8 cellular contexts compared by ENCODE assay signal in the genomic region with DNA sequence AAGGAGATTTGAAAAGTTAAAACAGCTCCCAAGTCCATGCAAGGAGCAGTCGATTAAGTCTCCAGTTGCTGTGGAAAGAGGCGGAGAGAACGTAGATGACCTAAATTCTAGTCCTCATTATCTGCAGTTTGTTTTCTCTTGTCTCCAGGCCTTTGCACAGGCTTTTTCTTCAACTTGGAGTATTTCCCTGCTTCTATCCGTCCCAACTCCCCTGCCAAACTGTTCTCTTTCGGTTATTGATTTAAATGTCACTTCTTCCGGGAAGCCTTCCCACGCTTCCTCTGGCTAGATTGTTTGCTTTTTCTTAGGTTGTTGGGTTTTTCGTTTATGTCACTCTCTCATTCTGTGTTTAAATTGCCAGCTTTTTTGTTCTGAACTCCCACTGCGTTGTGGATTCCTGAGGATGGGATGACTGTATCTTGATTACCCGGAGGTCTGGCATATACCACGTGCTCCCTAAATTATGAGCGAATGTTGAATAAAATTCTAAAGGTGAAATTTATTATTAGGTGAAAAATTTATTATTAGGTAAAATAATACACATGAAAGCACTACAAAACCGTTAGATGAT. TPM values are rescaled to one million over a fixed set of nuclear protein-coding genes. Genes with fewer than 3 reads are reported as not detected.
DNase-seq lines count a peak whose midpoint lies in the region; ATAC-seq, FAIRE-seq and TF ChIP-seq lines count a peak whose summit lies in the region.

No MANE protein-coding gene starts in this region.

- H3K36me3 ChIP-seq in HUES64 (ENCODE audit: insufficient read depth, low read length), result peaks cover 29% of the 10 kb centered on the region

- peak; percentile 12 for ATAC-seq in GM21367 (IDR thresholded peaks at IDR 0.05; ENCODE audit: unreplicated experiment)

- H3K27me3 ChIP-seq in HUES64 (ENCODE audit: insufficient read depth, low read length), result no peaks in the 10 kb centered on the region

- peak overlapping the region; percentile 82 for H3K9ac ChIP-seq in HUES64 (ENCODE audit: low read depth, low read length)

- peak overlapping the region; percentile 66 for H3K27ac ChIP-seq in C4-2B
- 0 out of 2 replicates have a peak overlapping the region, but pooled peaks have one; percentile 0 for H3K27ac ChIP-seq in HUES64 (ENCODE audit: low read depth, low read length)
- peak overlapping the region; percentile 13 for H3K27ac ChIP-seq in adipose tissue (ENCODE audit: low read depth, low read length)

- under 1% methylated on average over 12 of the region's 13 CpGs for WGBS in HUES64
- WGBS in adipose tissue, 3 donors, result 1 to 2% (median 2%) methylated on average over 13 of the region's 13 CpGs

- H3K4me3 ChIP-seq in HUES64 (ENCODE audit: low read length), result peak overlapping the region; percentile 92

- no peak for TF ChIP-seq CTCF in C4-2B (conservative IDR thresholded peaks at IDR 0.05)
- TF ChIP-seq CTCF in D721Med (IDR thresholded peaks at IDR 0.05; ENCODE audit: insufficient read depth, missing control alignments), result no peak

- no peaks in the 10 kb centered on the region for H3K9me3 ChIP-seq in HUES64 (ENCODE audit: insufficient read depth, low read depth, low read length)

- peak; percentile 5 for DNase-seq in iPS-NIHi7 (ENCODE audit: extremely low spot score)
- peak; percentile 51 for DNase-seq in stimulated activated CD8-positive, alpha-beta memory T cell treated with anti-CD3 and anti-CD28 coated beads, Interleukin-4, amount 100 ng/mL, for 48 hours
- no peak for DNase-seq in D721Med (ENCODE audit: insufficient read length, low spot score)
- DNase-seq in SW 1271 (lab: John Stamatoyannopoulos, UW), result no peak

- no peak for FAIRE-seq in D721Med (lab: Jason Lieb, UNC)

- H3K4me1 ChIP-seq in HUES64 (ENCODE audit: insufficient read depth, low read length), result peaks cover 14% of the 10 kb centered on the region

RNA-seq across cellular contexts. Expression of gene TMEM126B, which starts 0.5 kb away (rescaled TPM):
- 82.7 TPM for polyA plus RNA-seq in HUES64 (2013, experiment 1 of 2)
- 78.0 TPM for polyA plus RNA-seq in HUES64 (2013, experiment 2 of 2)
- polyA plus RNA-seq in adipose tissue, result 10 to 100 TPM; 25.8 to 90.9 (median 49.4) TPM

RNA-seq across cellular contexts. Expression of gene DLG2, which starts 1.7 kb away (rescaled TPM):
- 4.2 TPM for polyA plus RNA-seq in HUES64 (2013, experiment 1 of 2)
- 4.4 TPM for polyA plus RNA-seq in HUES64 (2013, experiment 2 of 2)
- 1 to 10 TPM in 1 of 3 donors, under 1 TPM in 2; 0.51 to 1.7 (median 0.91) TPM for polyA plus RNA-seq in adipose tissue

RNA-seq across cellular contexts. Expression of gene TMEM126A, which starts 18.9 kb away (rescaled TPM):
- 36.9 TPM for polyA plus RNA-seq in HUES64 (2013, experiment 1 of 2)
- 35.9 TPM for polyA plus RNA-seq in HUES64 (2013, experiment 2 of 2)
- polyA plus RNA-seq in adipose tissue, result 10 to 100 TPM; 25.9 to 64.9 (median 58.1) TPM

RNA-seq across cellular contexts. Expression of gene CREBZF, which starts 36.1 kb away (rescaled TPM):
- 28.6 TPM for polyA plus RNA-seq in HUES64 (2013, experiment 1 of 2)
- 23.3 TPM for polyA plus RNA-seq in HUES64 (2013, experiment 2 of 2)
- 10 to 100 TPM; 17.8 to 22.9 (median 19.2) TPM for polyA plus RNA-seq in adipose tissue

RNA-seq across cellular contexts. Expression of gene CCDC89, which starts 57.1 kb away (rescaled TPM):
- polyA plus RNA-seq in HUES64 (2013, experiment 1 of 2), result not detected
- 0.19 TPM for polyA plus RNA-seq in HUES64 (2013, experiment 2 of 2)
- 1 to 10 TPM in 1 of 3 donors, under 1 TPM in 2; 0.09 to 1.9 (median 0.62) TPM for polyA plus RNA-seq in adipose tissue

Comparison
In these comparisons a context has a peak if more than half of its experiments do, and no peak if none do; other contexts are left out.
1. H3K27ac ChIP-seq: peak in every context shown above with its lines; median percentile 66 in C4-2B; 13 in adipose tissue; 0 in HUES64.
2. DNase-seq: peak in iPS-NIHi7 (single experiment) and stimulated activated CD8-positive, alpha-beta memory T cell treated with anti-CD3 and anti-CD28 coated beads, Interleukin-4, amount 100 ng/mL, for 48 hours (single experiment); none in D721Med (single experiment) and SW 1271 (0 of 2).